Comparison of ENCODE assay signal across 14 cellular contexts in genomic region chr2:108573070-108573469, GRCh38. TPM values are rescaled to one million over a fixed set of nuclear protein-coding genes. Genes with fewer than 3 reads are reported as not detected.
DNase-seq lines count a peak whose midpoint lies in the region; FAIRE-seq and TF ChIP-seq lines count a peak whose summit lies in the region.
"Had no signal": no experiment of that assay in that cellular context is flagged by ENCODE, and none has a peak within 500 bp of the region (broad histone marks: within the 10 kb centered on the region; RNA-seq: fewer than 3 reads in every experiment).

No MANE protein-coding gene starts in this region.

- peak overlapping the region; percentile 78 for H3K4me2 ChIP-seq in GM23248 (ENCODE audit: unreplicated experiment)
- H3K4me2 ChIP-seq in astrocyte (ENCODE audit: low read length), result peak overlapping the region; percentile 38
- no peak overlapping the region for H3K4me2 ChIP-seq in hepatocyte

- peaks cover 60% of the 10 kb centered on the region for H3K4me1 ChIP-seq in GM23248 (ENCODE audit: insufficient read depth)
- H3K4me1 ChIP-seq in astrocyte (ENCODE audit: insufficient read depth, low read length), result peaks cover 63% of the 10 kb centered on the region
- H3K4me1 ChIP-seq in stomach, result peaks cover 34 to 93% (median 61%) of the 10 kb centered on the region in 4 donors
- H3K4me1 ChIP-seq in hepatocyte (ENCODE audit: insufficient read depth), result peaks cover 34% of the 10 kb centered on the region

- peak overlapping the region; percentile 55 for H3K9ac ChIP-seq in GM23248
- H3K9ac ChIP-seq in astrocyte (ENCODE audit: low read length), result peak overlapping the region; percentile 48

- H2AFZ ChIP-seq in GM23248, result no peak overlapping the region
- no peak overlapping the region for H2AFZ ChIP-seq in astrocyte (ENCODE audit: low read depth, low read length)
- H2AFZ ChIP-seq in hepatocyte, result no peak overlapping the region

- H3K9me3 Mint-ChIP-seq in astrocyte (ENCODE audit: unreplicated experiment), result no peaks in the 10 kb centered on the region
- H3K9me3 Mint-ChIP-seq: activated T-cell treated with anti-CD3 and anti-CD28 coated beads, Interleukin-2, amount 50 U/mL, for 24 hours had no signal

- H3K4me3 ChIP-seq in GM23248 (peak overlapping the region; percentile 45), astrocyte (ENCODE audit: insufficient read depth, low read depth, low read length) (no peak overlapping the region), foreskin fibroblast (ENCODE audit: low read depth in 1 of 2, low read length in 2 of 2) (peak overlapping the region in 1 of 2 donors; percentile 14), stomach (no peak overlapping the region), hepatocyte (no peak overlapping the region)
- H3K4me3 ChIP-seq: ascending aorta had no signal

- H4K20me1 ChIP-seq in GM23248 (ENCODE audit: insufficient read depth), result no peaks in the 10 kb centered on the region
- H4K20me1 ChIP-seq in astrocyte (ENCODE audit: insufficient read depth, low read length), result peaks cover 47% of the 10 kb centered on the region
- H4K20me1 ChIP-seq in hepatocyte (ENCODE audit: insufficient read depth, poor library complexity, severe bottlenecking), result peaks cover 25% of the 10 kb centered on the region

- H3K27me3 ChIP-seq in GM23248 (replicated peaks; ENCODE audit: insufficient read depth), result no peaks in the 10 kb centered on the region
- no peaks in the 10 kb centered on the region for H3K27me3 ChIP-seq in astrocyte (ENCODE audit: insufficient read depth, low read length)
- no peaks in the 10 kb centered on the region for H3K27me3 ChIP-seq in stomach
- H3K27me3 ChIP-seq in hepatocyte, result no peaks in the 10 kb centered on the region
- H3K27me3 ChIP-seq: ascending aorta had no signal

- H3K27ac ChIP-seq in GM23248 (peak overlapping the region; percentile 82), astrocyte (ENCODE audit: low read depth, low read length) (peak overlapping the region; percentile 43), stomach (peak overlapping the region in 3 of 5 donors; percentile 48 to 61 (median 56)), hepatocyte (no peak overlapping the region)
- H3K27ac ChIP-seq: ascending aorta had no signal

- FAIRE-seq in astrocyte (lab: Jason Lieb, UNC), result no peak
- FAIRE-seq in HTR-8/SVneo (lab: Jason Lieb, UNC), result no peak
- FAIRE-seq: endothelial cell of umbilical vein had no signal

- H3K27me3 Mint-ChIP-seq in astrocyte (ENCODE audit: low read depth, unreplicated experiment), result no peaks in the 10 kb centered on the region
- H3K27me3 Mint-ChIP-seq: activated T-cell treated with anti-CD3 and anti-CD28 coated beads, Interleukin-2, amount 50 U/mL, for 24 hours had no signal

- intact Hi-C loops in stomach (cut with DNase I; ENCODE audit: low total_unique reads), result no loop called here

- H3K79me2 ChIP-seq in GM23248 (ENCODE audit: insufficient read depth), result peaks cover 89% of the 10 kb centered on the region
- peaks cover 99% of the 10 kb centered on the region for H3K79me2 ChIP-seq in astrocyte (ENCODE audit: insufficient read depth, low read length)
- peaks cover 94% of the 10 kb centered on the region for H3K79me2 ChIP-seq in hepatocyte

- TF ChIP-seq POLR2A in stomach (IDR thresholded peaks at IDR 0.05), result no peak

- H3K36me3 ChIP-seq in GM23248 (ENCODE audit: low read depth), result no peaks in the 10 kb centered on the region
- no peaks in the 10 kb centered on the region for H3K36me3 ChIP-seq in astrocyte (ENCODE audit: insufficient read depth, low read length)
- no peaks in the 10 kb centered on the region for H3K36me3 ChIP-seq in stomach
- no peaks in the 10 kb centered on the region for H3K36me3 ChIP-seq in hepatocyte (replicated peaks; ENCODE audit: insufficient read depth, low read depth)
- H3K36me3 ChIP-seq: ascending aorta had no signal

- H3K4me3 Mint-ChIP-seq in astrocyte (ENCODE audit: unreplicated experiment), result peak overlapping the region; percentile 50
- H3K4me3 Mint-ChIP-seq: activated T-cell treated with anti-CD3 and anti-CD28 coated beads, Interleukin-2, amount 50 U/mL, for 24 hours had no signal

- no peaks in the 10 kb centered on the region for H3K9me2 ChIP-seq in GM23248 (ENCODE audit: insufficient read depth)
- H3K9me2 ChIP-seq in hepatocyte (replicated peaks; ENCODE audit: insufficient read depth), result no peaks in the 10 kb centered on the region

- H3K27ac Mint-ChIP-seq in astrocyte (ENCODE audit: unreplicated experiment), result peak overlapping the region; percentile 15
- H3K27ac Mint-ChIP-seq: activated T-cell treated with anti-CD3 and anti-CD28 coated beads, Interleukin-2, amount 50 U/mL, for 24 hours had no signal

- H3K4me1 Mint-ChIP-seq in astrocyte (ENCODE audit: low read depth, unreplicated experiment), result peaks cover 67% of the 10 kb centered on the region

- peaks cover 4% of the 10 kb centered on the region for H3K36me3 Mint-ChIP-seq in astrocyte (ENCODE audit: low read depth, unreplicated experiment)

- DNase-seq in GM23248, result peak; percentile 84
- DNase-seq in astrocyte (ENCODE audit: low read depth), result peak; percentile 62
- peak; percentile 65 to 88 for DNase-seq in foreskin fibroblast
- no peak for DNase-seq in stomach
- DNase-seq in RKO (ENCODE audit: low spot score), result no peak
- no peak for DNase-seq in HuH-7 (ENCODE audit: low spot score)
- no peak for DNase-seq in hepatocyte (ENCODE audit: low spot score)
- DNase-seq in HTR-8/SVneo (ENCODE audit: insufficient read length, low spot score), result no peak
- DNase-seq: activated T-cell treated with anti-CD3 and anti-CD28 coated beads, Interleukin-2, amount 50 U/mL, for 24 hours; Calu3; NCI-H2171; retina had no signal

- H3K9me3 ChIP-seq in GM23248 (ENCODE audit: low read depth), result no peaks in the 10 kb centered on the region
- H3K9me3 ChIP-seq in astrocyte (ENCODE audit: insufficient read depth, low read depth, low read length), result no peaks in the 10 kb centered on the region
- no peaks in the 10 kb centered on the region for H3K9me3 ChIP-seq in stomach
- H3K9me3 ChIP-seq in hepatocyte (ENCODE audit: low read depth), result no peaks in the 10 kb centered on the region
- H3K9me3 ChIP-seq: ascending aorta had no signal

- in situ Hi-C loops in GM23248 (cut with MboI), result no loop called here

- 1 to 8% methylated on average over 3 of the region's 3 CpGs for WGBS in GM23248 (ENCODE audit: low coverage in 1 of 2, low lambda C conversion rate in 2 of 2, missing lambda C conversion rate in 2 of 2), 2 experiments
- 49 to 61% (median 56%) methylated on average over 3 of the region's 3 CpGs for WGBS in stomach, 5 donors
- 62% methylated on average over 3 of the region's 3 CpGs for WGBS in hepatocyte (ENCODE audit: low lambda C conversion rate, missing lambda C conversion rate)

- no peak for TF ChIP-seq EP300 in stomach (IDR thresholded peaks at IDR 0.05)

- peaks cover 58% of the 10 kb centered on the region for H3F3A ChIP-seq in GM23248 (ENCODE audit: insufficient read depth)

- TF ChIP-seq CTCF in astrocyte (IDR thresholded peaks at IDR 0.05; ENCODE audit: insufficient read depth, low read depth, low read length), result no peak
- TF ChIP-seq CTCF in foreskin fibroblast (IDR thresholded peaks at IDR 0.05; ENCODE audit: low read depth, low read length), result no peak
- no peak for TF ChIP-seq CTCF in stomach (IDR thresholded peaks at IDR 0.05)
- TF ChIP-seq CTCF in hepatocyte (IDR thresholded peaks at IDR 0.05; ENCODE audit: poor library complexity), result no peak

RNA-seq across cellular contexts. Expression of gene LIMS1, which starts 38.8 kb away (rescaled TPM):
- 122 and 131 TPM in 2 replicates for total RNA-seq in GM23248 (2014; rRNA removed; shearing (Covaris generic))
- 81.3 and 82.0 TPM in 2 replicates for polyA plus RNA-seq in GM23248 (2016; fragmentation: Nextera tagmentation; extraction: Ambion mirVana)
- 202 and 205 TPM in 2 replicates for total RNA-seq in astrocyte
- 100 to 1,000 TPM in 1 of 5 donors, 10 to 100 TPM in 4; 21.0 to 136 (median 35.2) TPM for total RNA-seq in stomach
- polyA plus RNA-seq in stomach, result 10 to 100 TPM; 11.9 to 33.3 (median 33.1) TPM
- total RNA-seq in hepatocyte, result 64.6 and 102 TPM in 2 replicates
- 37.1 and 40.0 TPM in 2 replicates for polyA plus RNA-seq in hepatocyte

Comparison
In these comparisons a context has a peak if more than half of its experiments do, and no peak if none do; other contexts are left out.
1. DNase-seq: peak in GM23248 (single experiment), astrocyte (single experiment) and foreskin fibroblast (2 of 2); none in stomach (single experiment), RKO (single experiment), HuH-7 (single experiment), hepatocyte (single experiment) and HTR-8/SVneo (single experiment).